In the genomic region with DNA sequence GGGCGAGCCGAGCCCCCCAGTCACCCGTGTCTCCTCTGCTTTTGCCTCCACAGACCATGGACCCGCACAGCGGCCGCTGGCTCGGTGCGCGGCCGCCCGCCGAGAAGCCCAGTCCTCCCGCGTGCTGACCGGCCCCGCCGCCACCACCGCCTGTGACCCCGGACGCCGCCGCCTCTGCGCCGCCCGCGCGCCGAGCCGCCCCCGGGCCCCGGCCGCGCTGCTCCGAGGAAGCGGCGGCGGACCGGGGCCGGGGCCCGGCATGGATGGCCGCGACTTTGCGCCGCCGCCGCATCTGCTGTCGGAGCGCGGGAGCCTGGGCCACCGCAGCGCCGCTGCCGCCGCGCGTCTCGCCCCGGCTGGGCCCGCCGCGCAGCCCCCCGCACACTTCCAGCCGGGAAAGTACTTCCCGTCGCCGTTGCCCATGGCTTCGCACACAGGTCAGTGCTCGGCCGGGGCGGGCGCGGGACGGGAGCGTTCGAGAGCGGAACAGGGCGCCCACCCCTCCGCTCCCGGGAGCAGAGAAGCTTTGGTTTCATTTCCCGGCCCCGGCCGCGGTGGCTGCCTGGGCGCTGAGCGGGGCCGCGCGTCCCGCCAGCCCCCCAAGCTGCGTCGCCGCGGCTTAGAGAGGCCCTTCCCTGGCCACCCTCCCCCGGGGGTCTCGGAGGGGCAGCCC, we compare ENCODE assay signal across 8 cellular contexts. TPM values are rescaled to one million over a fixed set of nuclear protein-coding genes. Genes with fewer than 3 reads are reported as not detected.
A peak's percentile ranks its signal among the peaks of the same experiment; 100 is the strongest.
DNase-seq lines count a peak whose midpoint lies in the region; ATAC-seq, FAIRE-seq and TF ChIP-seq lines count a peak whose summit lies in the region.

No MANE protein-coding gene starts in this region.

- peaks cover 7% of the 10 kb centered on the region for H4K20me1 ChIP-seq in neural cell (ENCODE audit: insufficient read depth)

- no peak overlapping the region for H3K27ac ChIP-seq in CD8-positive, alpha-beta T cell (ENCODE audit: low read depth, low read length)
- peak overlapping the region; percentile 83 for H3K27ac ChIP-seq in endodermal cell (ENCODE audit: low read depth, low read length)
- H3K27ac ChIP-seq in neural cell (ENCODE audit: low read length): peak overlapping the region; percentile 78

- H3K9me3 Mint-ChIP-seq in CD8-positive, alpha-beta T cell: no peaks in the 10 kb centered on the region
- H3K9me3 Mint-ChIP-seq in endodermal cell: no peaks in the 10 kb centered on the region

- POLR2A ChIA-PET in CD8-positive, alpha-beta T cell (lab: Charles Lee): interaction anchor here (2.0 kb wide), 1 partner anchor 12 kb away, joined by 9 read pairs; no protein-coding TSS in a partner anchor

- peaks cover 25% of the 10 kb centered on the region for H3K4me1 Mint-ChIP-seq in CD8-positive, alpha-beta T cell (ENCODE audit: low read depth)
- peaks cover 30% of the 10 kb centered on the region for H3K4me1 Mint-ChIP-seq in endodermal cell

- peak overlapping the region; percentile 88 for H3K4me2 ChIP-seq in neural cell (ENCODE audit: low read length)

- no peak for FAIRE-seq in GM19239 (lab: Jason Lieb, UNC)

- H3K27me3 Mint-ChIP-seq in CD8-positive, alpha-beta T cell (ENCODE audit: low read depth): peaks cover 55% of the 10 kb centered on the region
- H3K27me3 Mint-ChIP-seq in endodermal cell (ENCODE audit: insufficient read depth): peaks cover 30% of the 10 kb centered on the region

- CTCF ChIA-PET in CD8-positive, alpha-beta T cell (lab: Charles Lee): no interaction called here

- ATAC-seq in CD8-positive, alpha-beta T cell: peak; percentile 12
- ATAC-seq in HG03342 (IDR thresholded peaks at IDR 0.05; ENCODE audit: unreplicated experiment) (no peak), HG03196 (IDR thresholded peaks at IDR 0.05; ENCODE audit: unreplicated experiment) (no peak)

- H3K4me1 ChIP-seq in CD8-positive, alpha-beta T cell (ENCODE audit: insufficient read depth, low read length): peaks cover 49% of the 10 kb centered on the region
- peaks cover 9% of the 10 kb centered on the region for H3K4me1 ChIP-seq in endodermal cell (ENCODE audit: control insufficient read depth, insufficient read depth, low read length)

- no peaks in the 10 kb centered on the region for H3K9me3 ChIP-seq in CD8-positive, alpha-beta T cell (ENCODE audit: low read length)
- H3K9me3 ChIP-seq in MG63 (no peaks in the 10 kb centered on the region), endodermal cell (ENCODE audit: control insufficient read depth, low read length) (no peaks in the 10 kb centered on the region), neural cell (ENCODE audit: low read length) (no peaks in the 10 kb centered on the region)

- H3K9ac ChIP-seq in endodermal cell (ENCODE audit: extremely low read depth, low read length, poor library complexity, severe bottlenecking): peak overlapping the region; percentile 76
- peak overlapping the region; percentile 98 for H3K9ac ChIP-seq in neural cell (ENCODE audit: low read length)

- TF ChIP-seq EP300 in neural cell (conservative IDR thresholded peaks at IDR 0.05; ENCODE audit: poor library complexity, severe bottlenecking): no peak

- no peak overlapping the region for H2AFZ ChIP-seq in neural cell (ENCODE audit: low read depth, low read length)

- no peak for TF ChIP-seq CTCF in CD8-positive, alpha-beta T cell (IDR thresholded peaks at IDR 0.05)
- TF ChIP-seq CTCF in endodermal cell (conservative IDR thresholded peaks at IDR 0.05) (no peak), neural cell (IDR thresholded peaks at IDR 0.05; ENCODE audit: poor library complexity, severe bottlenecking) (no peak)

- H3K4me3 Mint-ChIP-seq in CD8-positive, alpha-beta T cell: peak overlapping the region; percentile 85
- peak overlapping the region; percentile 87 for H3K4me3 Mint-ChIP-seq in endodermal cell

- H3K9me2 ChIP-seq in neural cell (ENCODE audit: insufficient read depth, low read length): no peaks in the 10 kb centered on the region

- peaks cover 90% of the 10 kb centered on the region for H3K79me2 ChIP-seq in neural cell (replicated peaks; ENCODE audit: insufficient read depth, low read length)

- peaks cover 2% of the 10 kb centered on the region for H3K36me3 Mint-ChIP-seq in CD8-positive, alpha-beta T cell
- H3K36me3 Mint-ChIP-seq in endodermal cell (ENCODE audit: low read depth): peaks cover 16% of the 10 kb centered on the region

- WGBS in endodermal cell (ENCODE audit: insufficient coverage in 1 of 2, insufficient read length in 1 of 2), 2 experiments: 0 to 1% methylated on average over 52 to 92 of the region's 95 CpGs

- no peaks in the 10 kb centered on the region for H3K36me3 ChIP-seq in CD8-positive, alpha-beta T cell (ENCODE audit: insufficient read depth, low read length)
- H3K36me3 ChIP-seq in MG63 (peaks cover 33% of the 10 kb centered on the region), endodermal cell (ENCODE audit: control insufficient read depth, insufficient read depth, low read length) (no peaks in the 10 kb centered on the region), neural cell (ENCODE audit: insufficient read depth, low read length) (no peaks in the 10 kb centered on the region)

- DNase-seq in CD8-positive, alpha-beta T cell: no peak
- DNase-seq in MG63 (peak; percentile 41), endodermal cell (peak; percentile 81), GM19239 (ENCODE audit: insufficient read length, low spot score) (no peak), DMS79 (lab: John Stamatoyannopoulos, UW) (no peak)

- H3F3A ChIP-seq in neural cell (ENCODE audit: insufficient read depth, low read length, poor library complexity, severe bottlenecking): no peaks in the 10 kb centered on the region

- no peak overlapping the region for H3K27ac Mint-ChIP-seq in CD8-positive, alpha-beta T cell
- peak overlapping the region; percentile 89 for H3K27ac Mint-ChIP-seq in endodermal cell

- H3K4me3 ChIP-seq in CD8-positive, alpha-beta T cell (ENCODE audit: low read depth, low read length): peak overlapping the region; percentile 37
- H3K4me3 ChIP-seq in MG63: peak overlapping the region; percentile 66
- H3K4me3 ChIP-seq in endodermal cell (ENCODE audit: low read length): peak overlapping the region; percentile 84
- peak overlapping the region; percentile 85 for H3K4me3 ChIP-seq in neural cell (ENCODE audit: low read length)

- no peak for TF ChIP-seq RAD21 in neural cell (conservative IDR thresholded peaks at IDR 0.05)

- peaks cover 71% of the 10 kb centered on the region for H3K27me3 ChIP-seq in CD8-positive, alpha-beta T cell (ENCODE audit: insufficient read depth, low read length)
- H3K27me3 ChIP-seq in MG63: no peaks in the 10 kb centered on the region
- no peaks in the 10 kb centered on the region for H3K27me3 ChIP-seq in endodermal cell (ENCODE audit: control insufficient read depth, insufficient read depth, low read length, poor library complexity, severe bottlenecking)
- no peaks in the 10 kb centered on the region for H3K27me3 ChIP-seq in neural cell (ENCODE audit: insufficient read depth, low read depth, low read length)

- intact Hi-C loops in CD8-positive, alpha-beta T cell (cut with DNase I, micrococcal nuclease): loop anchor here (5.0 to 10.0 kb wide), 4 partner anchors 83 to 1587 kb away; a partner anchor contains a TSS

TF ChIP-seq in neural cell, 6 proteins besides CTCF, POLR2A, EP300 and RAD21:
- TF ChIP-seq MXI1 (conservative IDR thresholded peaks at IDR 0.05; ENCODE audit: poor library complexity, severe bottlenecking) (no peak), POLR2AphosphoS5 (IDR thresholded peaks at IDR 0.05) (no peak), TAF1 (IDR thresholded peaks at IDR 0.05; ENCODE audit: low read depth) (no peak), SMC3 (conservative IDR thresholded peaks at IDR 0.05; ENCODE audit: poor library complexity) (no peak), EZH2 (IDR thresholded peaks at IDR 0.05; ENCODE audit: borderline replicate concordance, insufficient read depth, low read length, poor library complexity, severe bottlenecking) (no peak)
- TF ChIP-seq, protein P1, sequence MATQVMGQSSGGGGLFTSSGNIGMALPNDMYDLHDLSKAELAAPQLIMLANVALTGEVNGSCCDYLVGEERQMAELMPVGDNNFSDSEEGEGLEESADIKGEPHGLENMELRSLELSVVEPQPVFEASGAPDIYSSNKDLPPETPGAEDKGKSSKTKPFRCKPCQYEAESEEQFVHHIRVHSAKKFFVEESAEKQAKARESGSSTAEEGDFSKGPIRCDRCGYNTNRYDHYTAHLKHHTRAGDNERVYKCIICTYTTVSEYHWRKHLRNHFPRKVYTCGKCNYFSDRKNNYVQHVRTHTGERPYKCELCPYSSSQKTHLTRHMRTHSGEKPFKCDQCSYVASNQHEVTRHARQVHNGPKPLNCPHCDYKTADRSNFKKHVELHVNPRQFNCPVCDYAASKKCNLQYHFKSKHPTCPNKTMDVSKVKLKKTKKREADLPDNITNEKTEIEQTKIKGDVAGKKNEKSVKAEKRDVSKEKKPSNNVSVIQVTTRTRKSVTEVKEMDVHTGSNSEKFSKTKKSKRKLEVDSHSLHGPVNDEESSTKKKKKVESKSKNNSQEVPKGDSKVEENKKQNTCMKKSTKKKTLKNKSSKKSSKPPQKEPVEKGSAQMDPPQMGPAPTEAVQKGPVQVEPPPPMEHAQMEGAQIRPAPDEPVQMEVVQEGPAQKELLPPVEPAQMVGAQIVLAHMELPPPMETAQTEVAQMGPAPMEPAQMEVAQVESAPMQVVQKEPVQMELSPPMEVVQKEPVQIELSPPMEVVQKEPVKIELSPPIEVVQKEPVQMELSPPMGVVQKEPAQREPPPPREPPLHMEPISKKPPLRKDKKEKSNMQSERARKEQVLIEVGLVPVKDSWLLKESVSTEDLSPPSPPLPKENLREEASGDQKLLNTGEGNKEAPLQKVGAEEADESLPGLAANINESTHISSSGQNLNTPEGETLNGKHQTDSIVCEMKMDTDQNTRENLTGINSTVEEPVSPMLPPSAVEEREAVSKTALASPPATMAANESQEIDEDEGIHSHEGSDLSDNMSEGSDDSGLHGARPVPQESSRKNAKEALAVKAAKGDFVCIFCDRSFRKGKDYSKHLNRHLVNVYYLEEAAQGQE (IDR thresholded peaks at IDR 0.05; ENCODE audit: borderline replicate concordance): no peak

RNA-seq across cellular contexts. Expression of a gene that starts 4.4 kb away (rescaled TPM):
- under 1 TPM; 0.08 to 0.24 TPM for total RNA-seq in CD8-positive, alpha-beta T cell
- total RNA-seq in MG63 (2014; rRNA removed; shearing (Covaris generic); ENCODE audit: low replicate concordance): 3.6 and 10.4 TPM in 2 replicates
- total RNA-seq in endodermal cell: 10 to 100 TPM; 63.9 to 78.1 TPM
- 40.3 TPM for polyA plus RNA-seq in endodermal cell (2013, experiment 1 of 2)
- 37.2 TPM for polyA plus RNA-seq in endodermal cell (2013, experiment 2 of 2)
- 12.4 and 14.2 TPM in 2 replicates for polyA plus RNA-seq in neural cell
- polyA minus RNA-seq in neural cell: 20.7 and 24.9 TPM in 2 replicates

Comparison
In these comparisons a context has a peak if more than half of its experiments do, and no peak if none do; other contexts are left out.
1. DNase-seq: peak in MG63 (single experiment) and endodermal cell (single experiment); none in CD8-positive, alpha-beta T cell (0 of 7), GM19239 (single experiment) and DMS79 (single experiment).
2. Peak in every context shown above with its lines, with median percentiles within 50 percentile points of each other: H3K4me3 ChIP-seq.